ENCODE assay signal across 28 cellular contexts in genomic region chr1:31665264-31665878, GRCh38. TPM values are rescaled to one million over a fixed set of nuclear protein-coding genes. Genes with fewer than 3 reads are reported as not detected.
DNase-seq lines count a peak whose midpoint lies in the region; ATAC-seq and TF ChIP-seq lines count a peak whose summit lies in the region.
"Had no signal": no experiment of that assay in that cellular context is flagged by ENCODE, and none has a peak within 500 bp of the region (broad histone marks: within the 10 kb centered on the region; RNA-seq: fewer than 3 reads in every experiment).

No MANE protein-coding gene starts in this region.

- H2BK5ac ChIP-seq in IMR-90 (ENCODE audit: low read depth, low read length, poor library complexity, severe bottlenecking) (no peak overlapping the region), mesenchymal stem cell (ENCODE audit: low read depth, low read length, poor library complexity, severe bottlenecking) (no peak overlapping the region)

- H3K36me3 ChIP-seq in IMR-90 (ENCODE audit: control insufficient read depth, insufficient read depth, low read length) (peaks cover 71% of the 10 kb centered on the region; the same call in 1 of the 2 replicates), colonic mucosa (no peaks in the 10 kb centered on the region), mesenchymal stem cell (ENCODE audit: control insufficient read depth in 1 of 2, insufficient read depth in 2 of 2, low read depth in 1 of 2, low read length in 2 of 2) (peaks cover 29 to 64% of the 10 kb centered on the region in 2 experiments), GM23248 (ENCODE audit: low read depth) (no peaks in the 10 kb centered on the region; the same call in 1 of the 2 replicates), Karpas-422 (ENCODE audit: insufficient read depth, low read length) (no peaks in the 10 kb centered on the region)
- H3K36me3 ChIP-seq: BE2C, spleen had no signal

- H3K36me3 Mint-ChIP-seq in glutamatergic neuron (ENCODE audit: unreplicated experiment): no peaks in the 10 kb centered on the region
- H3K36me3 Mint-ChIP-seq: activated naive CD4-positive, alpha-beta T cell treated with anti-CD3 and anti-CD28 coated beads, Interleukin-2, amount 50 U/mL, for 24 hours had no signal

- H2AK9ac ChIP-seq in IMR-90 (replicated peaks; ENCODE audit: low read depth, low read length, poor library complexity): peak overlapping the region; percentile 50

- POLR2A ChIA-PET in IMR-90 (lab: Charles Lee; ENCODE audit: unreplicated experiment): no interaction called here

- H2AFZ ChIP-seq in IMR-90 (replicated peaks; ENCODE audit: low read length, poor library complexity) (no peak overlapping the region), mesenchymal stem cell (ENCODE audit: low read depth, low read length) (no peak overlapping the region), GM23248 (no peak overlapping the region), Karpas-422 (ENCODE audit: low read length) (no peak overlapping the region)
- H2AFZ ChIP-seq: parathyroid adenoma had no signal

- H3K23ac ChIP-seq in IMR-90 (ENCODE audit: low read depth, low read length) (no peak overlapping the region), mesenchymal stem cell (ENCODE audit: low read length in 2 of 2) (no peak overlapping the region)

- H3K18ac ChIP-seq in IMR-90 (ENCODE audit: low read depth, low read length) (no peak overlapping the region), mesenchymal stem cell (ENCODE audit: low read depth in 1 of 2, low read length in 2 of 2) (no peak overlapping the region)

- H2BK120ac ChIP-seq in IMR-90 (ENCODE audit: low read depth, low read length) (no peak overlapping the region), mesenchymal stem cell (ENCODE audit: low read depth, low read length) (no peak overlapping the region)

- no peaks in the 10 kb centered on the region for H3K9me2 ChIP-seq in GM23248 (ENCODE audit: insufficient read depth)
- H3K9me2 ChIP-seq in Karpas-422 (replicated peaks; ENCODE audit: insufficient read depth, low read length): no peaks in the 10 kb centered on the region

- in situ Hi-C loops in IMR-90 (cut with MboI; ENCODE audit: low sequenced_read_pairs): loop anchor here (10.0 kb wide), 1 partner anchor 79 kb away; no protein-coding TSS in a partner anchor
- in situ Hi-C loops in GM23248 (cut with MboI): loop anchor here (25.0 kb wide), 1 partner anchor 297 kb away; no protein-coding TSS in a partner anchor

- H3K79me1 ChIP-seq in IMR-90 (ENCODE audit: low read depth in 1 of 2, low read length in 2 of 2): peaks cover 0 to 3% of the 10 kb centered on the region in 2 experiments; a peak in 2 of 4 replicates
- no peaks in the 10 kb centered on the region for H3K79me1 ChIP-seq in mesenchymal stem cell (replicated peaks; ENCODE audit: low read length, poor library complexity, severe bottlenecking)

- BruUV-seq in IMR-90 (replicated peaks; lab: Mats Ljungman, UMichigan): no TSS peak

- ATAC-seq in IMR-90 (ENCODE audit: low read depth) (no peak), left colon (no peak)
- ATAC-seq: activated CD4-positive, alpha-beta T cell treated with anti-CD3 and anti-CD28 coated beads for 36 hours; right cardiac atrium had no signal

- intact Hi-C loops in IMR-90 (cut with micrococcal nuclease): loop anchor here (2.0 kb wide), 1 partner anchor 49 kb away; no protein-coding TSS in a partner anchor
- intact Hi-C loops in colonic mucosa (cut with DNase I): no loop called here
- intact Hi-C loops in left colon (cut with DNase I, micrococcal nuclease): loop anchor here in 1 of 2 donors (10.0 kb wide), 1 partner anchor 49 kb away; no protein-coding TSS in a partner anchor

- H3K4ac ChIP-seq in IMR-90 (ENCODE audit: low read depth, low read length) (no peak overlapping the region), mesenchymal stem cell (ENCODE audit: low read depth in 1 of 2, low read length in 2 of 2) (no peak overlapping the region)

- H3K27ac Mint-ChIP-seq in glutamatergic neuron (ENCODE audit: unreplicated experiment): no peak overlapping the region
- H3K27ac Mint-ChIP-seq: activated CD4-positive, alpha-beta T cell treated with anti-CD3 and anti-CD28 coated beads for 36 hours; stimulated activated naive CD8-positive, alpha-beta T cell treated with anti-CD3 and anti-CD28 coated beads, Interleukin-15, Interleukin-2, amounts not matched to agents 100 ng/mL and 50 ng/mL, for 24 hours had no signal

- H3F3A ChIP-seq in GM23248 (ENCODE audit: insufficient read depth): no peaks in the 10 kb centered on the region

- no peak overlapping the region for H2BK12ac ChIP-seq in mesenchymal stem cell (ENCODE audit: low read length in 2 of 2)

- peaks cover 21% of the 10 kb centered on the region for H3K27me3 Mint-ChIP-seq in glutamatergic neuron (ENCODE audit: unreplicated experiment)

- no peak overlapping the region for H3K4me3 ChIP-seq in IMR-90 (ENCODE audit: insufficient read depth, low read depth, low read length)
- H3K4me3 ChIP-seq in colonic mucosa: no peak overlapping the region
- no peak overlapping the region for H3K4me3 ChIP-seq in mesenchymal stem cell (ENCODE audit: insufficient read depth in 1 of 2, low read depth in 1 of 2, low read length in 2 of 2)
- no peak overlapping the region for H3K4me3 ChIP-seq in GM23248
- H3K4me3 ChIP-seq in Karpas-422 (ENCODE audit: low read length): no peak overlapping the region
- H3K4me3 ChIP-seq: spleen had no signal

- H3K9me3 ChIP-seq in IMR-90 (ENCODE audit: control insufficient read depth, insufficient read depth, low read length) (no peaks in the 10 kb centered on the region), colonic mucosa (no peaks in the 10 kb centered on the region), mesenchymal stem cell (ENCODE audit: control insufficient read depth, low read length) (no peaks in the 10 kb centered on the region), GM23248 (ENCODE audit: low read depth) (no peaks in the 10 kb centered on the region), Karpas-422 (ENCODE audit: low read length) (no peaks in the 10 kb centered on the region)
- H3K9me3 ChIP-seq: BE2C, spleen had no signal

- H3K9me1 ChIP-seq in IMR-90 (ENCODE audit: insufficient read depth, low read length): peaks cover 6% of the 10 kb centered on the region; the same call in 1 of the 2 replicates

- no peaks in the 10 kb centered on the region for H3K27me3 ChIP-seq in IMR-90 (ENCODE audit: control insufficient read depth, insufficient read depth, low read length)
- H3K27me3 ChIP-seq in colonic mucosa: no peaks in the 10 kb centered on the region
- H3K27me3 ChIP-seq in mesenchymal stem cell (ENCODE audit: control insufficient read depth in 1 of 2, insufficient read depth in 1 of 2, low read length in 2 of 2): no peaks in the 10 kb centered on the region
- H3K27me3 ChIP-seq in GM23248 (replicated peaks; ENCODE audit: insufficient read depth): no peaks in the 10 kb centered on the region
- no peaks in the 10 kb centered on the region for H3K27me3 ChIP-seq in Karpas-422 (ENCODE audit: low read length)
- H3K27me3 ChIP-seq: BE2C had no signal

- TF ChIP-seq CTCF in IMR-90 (conservative IDR thresholded peaks at IDR 0.05; ENCODE audit: low read depth, low read length): no peak
- TF ChIP-seq CTCF in colonic mucosa (IDR thresholded peaks at IDR 0.05): no peak
- TF ChIP-seq CTCF in glutamatergic neuron (IDR thresholded peaks at IDR 0.05; ENCODE audit: partially characterized antibody, unreplicated experiment): no peak

- CTCF ChIA-PET in IMR-90 (lab: Yijun Ruan, JAX): interaction anchor here (0.7 to 1.8 kb wide), 3 partner anchors 38 to 124 kb away, joined by 3 to 5 read pairs (median 4); partner anchors contain the start of gene COL16A1

- 80% methylated on average over 1 of the region's 7 CpGs; no CpG with 5 or more reads in 1 of the 2 experiments for WGBS in IMR-90 (ENCODE audit: extremely low coverage in 2 of 2, insufficient read length in 1 of 2), 2 experiments
- 92% methylated on average over 6 of the region's 7 CpGs for WGBS in mesenchymal stem cell
- 73 to 78% methylated on average over 6 to 7 of the region's 7 CpGs for WGBS in GM23248 (ENCODE audit: low coverage in 1 of 2, low lambda C conversion rate in 2 of 2, missing lambda C conversion rate in 2 of 2), 2 experiments

- H2BK20ac ChIP-seq in IMR-90 (ENCODE audit: low read depth, low read length): no peak overlapping the region

- no peak for TF ChIP-seq RAD21 in IMR-90 (IDR thresholded peaks at IDR 0.05; ENCODE audit: low read length)

- no peak overlapping the region for H2BK15ac ChIP-seq in IMR-90 (ENCODE audit: low read depth, low read length)
- H2BK15ac ChIP-seq in mesenchymal stem cell (ENCODE audit: low read depth, poor library complexity, severe bottlenecking): no peak overlapping the region

- no peak overlapping the region for H3K56ac ChIP-seq in IMR-90 (ENCODE audit: extremely low read depth, insufficient read depth, low read length)

- peaks cover 12% of the 10 kb centered on the region for H3K9me3 Mint-ChIP-seq in glutamatergic neuron (ENCODE audit: unreplicated experiment)
- H3K9me3 Mint-ChIP-seq: activated naive CD4-positive, alpha-beta T cell treated with anti-CD3 and anti-CD28 coated beads, Interleukin-2, amount 50 U/mL, for 24 hours; stimulated activated naive CD8-positive, alpha-beta T cell treated with anti-CD3 and anti-CD28 coated beads, Interleukin-15, Interleukin-2, amounts not matched to agents 100 ng/mL and 50 ng/mL, for 24 hours had no signal

- no peak overlapping the region for H2AK5ac ChIP-seq in IMR-90 (ENCODE audit: low read depth, low read length)
- H2AK5ac ChIP-seq in mesenchymal stem cell (ENCODE audit: low read length, severe bottlenecking): no peak overlapping the region

- H3K27ac ChIP-seq in IMR-90 (ENCODE audit: insufficient read depth, low read length): no peak overlapping the region
- peak overlapping the region; percentile 62 for H3K27ac ChIP-seq in colonic mucosa
- no peak overlapping the region for H3K27ac ChIP-seq in mesenchymal stem cell (ENCODE audit: low read length, poor library complexity, severe bottlenecking)
- H3K27ac ChIP-seq in temporal lobe (ENCODE audit: low read depth, low read length): peak overlapping the region; percentile 57
- H3K27ac ChIP-seq in GM23248: no peak overlapping the region
- H3K27ac ChIP-seq in Karpas-422 (ENCODE audit: low read length): no peak overlapping the region
- H3K27ac ChIP-seq: parathyroid adenoma, spleen had no signal

- H3K14ac ChIP-seq in IMR-90 (replicated peaks; ENCODE audit: low read depth, low read length) (no peak overlapping the region), mesenchymal stem cell (ENCODE audit: low read length in 2 of 2) (no peak overlapping the region)

- H4K91ac ChIP-seq in IMR-90 (ENCODE audit: insufficient read depth, low read depth, low read length): no peak overlapping the region
- peak overlapping the region; percentile 18 for H4K91ac ChIP-seq in mesenchymal stem cell (ENCODE audit: low read length)

- H3K4me1 ChIP-seq in IMR-90 (ENCODE audit: control insufficient read depth, insufficient read depth, low read length) (peaks cover 9% of the 10 kb centered on the region), colonic mucosa (peaks cover 8% of the 10 kb centered on the region), mesenchymal stem cell (ENCODE audit: control insufficient read depth, insufficient read depth, low read depth, low read length) (peaks cover 23% of the 10 kb centered on the region), GM23248 (ENCODE audit: insufficient read depth) (no peaks in the 10 kb centered on the region), Karpas-422 (ENCODE audit: low read length) (no peaks in the 10 kb centered on the region)

- H3K9ac ChIP-seq in IMR-90 (ENCODE audit: low read depth, low read length) (no peak overlapping the region), colonic mucosa (ENCODE audit: low read depth in 2 of 2, low read length in 2 of 2) (no peak overlapping the region), mesenchymal stem cell (ENCODE audit: low read length) (no peak overlapping the region), GM23248 (no peak overlapping the region), Karpas-422 (ENCODE audit: low read length) (no peak overlapping the region)
- H3K9ac ChIP-seq: parathyroid adenoma had no signal

- TF ChIP-seq POLR2A in IMR-90 (IDR thresholded peaks at IDR 0.05; ENCODE audit: low read depth, low read length): no peak

- H4K20me1 ChIP-seq in IMR-90 (ENCODE audit: insufficient read depth, low read length) (no peaks in the 10 kb centered on the region), GM23248 (ENCODE audit: insufficient read depth) (no peaks in the 10 kb centered on the region), Karpas-422 (ENCODE audit: insufficient read depth, low read depth, low read length) (no peaks in the 10 kb centered on the region)

- no peak overlapping the region for H4K8ac ChIP-seq in IMR-90 (ENCODE audit: low read depth in 2 of 2, low read length in 2 of 2)
- no peak overlapping the region for H4K8ac ChIP-seq in mesenchymal stem cell (ENCODE audit: low read length)

- DNase-seq in IMR-90 (no peak), colonic mucosa (no peak), mesenchymal stem cell (no peak), left colon (no peak), GM23248 (no peak), glutamatergic neuron (no peak), Karpas-422 (no peak)
- DNase-seq: ACHN; activated CD4-positive, alpha-beta T cell treated with anti-CD3 and anti-CD28 coated beads for 36 hours; activated T-cell treated with anti-CD3 and anti-CD28 coated beads for 4 hours; BE2C; dermis blood vessel endothelial cell; KG1; left cardiac atrium; MM.1S; NCI-H1105 treated with DMSO at 0.1 percent for 48 hours; NCI-H187 treated with DMSO at 0.1 percent for 48 hours; NCI-H2171; NCI-H510A; Right ventricle myocardium superior; spleen; stimulated activated CD4-positive, alpha-beta T cell treated with anti-CD3 and anti-CD28 coated beads, Interleukin-2, amount 100 ng/mL, for 24 hours had no signal

- H3K79me2 ChIP-seq in GM23248 (ENCODE audit: insufficient read depth) (no peaks in the 10 kb centered on the region), Karpas-422 (ENCODE audit: low read length) (no peaks in the 10 kb centered on the region)
- H3K79me2 ChIP-seq: parathyroid adenoma had no signal

- dilution Hi-C loops in IMR-90 (cut with HindIII; ENCODE audit: low sequenced_read_pairs, unreplicated experiment): no loop called here

- H3K4me1 Mint-ChIP-seq in glutamatergic neuron (ENCODE audit: low read depth, unreplicated experiment): peaks cover 40% of the 10 kb centered on the region

- H4K5ac ChIP-seq in IMR-90 (ENCODE audit: low read depth, low read length): no peak overlapping the region

- no peak overlapping the region for H3K4me3 Mint-ChIP-seq in glutamatergic neuron (ENCODE audit: unreplicated experiment)
- H3K4me3 Mint-ChIP-seq: activated CD4-positive, alpha-beta T cell treated with anti-CD3 and anti-CD28 coated beads for 36 hours; activated naive CD4-positive, alpha-beta T cell treated with anti-CD3 and anti-CD28 coated beads, Interleukin-2, amount 50 U/mL, for 24 hours; stimulated activated naive CD8-positive, alpha-beta T cell treated with anti-CD3 and anti-CD28 coated beads, Interleukin-15, Interleukin-2, amounts not matched to agents 100 ng/mL and 50 ng/mL, for 24 hours had no signal

- no peak overlapping the region for H3K4me2 ChIP-seq in IMR-90 (ENCODE audit: low read depth, low read length)
- no peak overlapping the region for H3K4me2 ChIP-seq in mesenchymal stem cell (ENCODE audit: low read length, poor library complexity, severe bottlenecking)
- H3K4me2 ChIP-seq in GM23248 (ENCODE audit: unreplicated experiment): no peak overlapping the region
- no peak overlapping the region for H3K4me2 ChIP-seq in Karpas-422 (ENCODE audit: low read depth, low read length, poor library complexity, severe bottlenecking)

RNA-seq across cellular contexts. Expression of gene PEF1, which starts 20.7 kb away (rescaled TPM):
- total RNA-seq in IMR-90 (2012; rRNA removed) (90.0 and 104 TPM in 2 replicates), colonic mucosa (10 to 100 TPM; 57.5 to 67.8 TPM), temporal lobe (32.0 TPM), left colon (10 to 100 TPM; 47.2 to 57.2 TPM), glutamatergic neuron (ENCODE audit: unreplicated experiment) (38.9 TPM)
- polyA plus RNA-seq in IMR-90 (2012; rRNA removed) (84.2 TPM in 2 replicates), GM23248 (2016; fragmentation: Nextera tagmentation; extraction: Ambion mirVana) (71.3 and 77.8 TPM in 2 replicates)
- 60.3 and 78.3 TPM in 2 replicates for polyA plus RNA-seq in IMR-90 (2012; cell fraction: cytosol; rRNA removed)
- 41.2 and 50.2 TPM in 2 replicates for polyA plus RNA-seq in IMR-90 (2012; cell fraction: nucleus; rRNA removed; ENCODE audit: low replicate concordance)
- polyA plus RNA-seq in mesenchymal stem cell (2013, experiment 1 of 2): 56.0 TPM
- polyA plus RNA-seq in mesenchymal stem cell (2013, experiment 2 of 2): 55.6 TPM
- 97.5 and 131 TPM in 2 replicates for total RNA-seq in GM23248 (2014; rRNA removed; shearing (Covaris generic))
- total RNA-seq in Karpas-422 (2014; rRNA removed; shearing (Covaris generic); ENCODE audit: low replicate concordance): 53.0 and 56.2 TPM in 2 replicates

RNA-seq across cellular contexts. Expression of gene COL16A1, which starts 38.4 kb away (rescaled TPM):
- total RNA-seq in IMR-90 (2012; rRNA removed): 28.6 and 34.2 TPM in 2 replicates
- polyA plus RNA-seq in IMR-90 (2012; rRNA removed): 62.8 and 65.2 TPM in 2 replicates
- polyA plus RNA-seq in IMR-90 (2012; cell fraction: cytosol; rRNA removed): 30.1 and 39.5 TPM in 2 replicates
- 228 and 260 TPM in 2 replicates for polyA plus RNA-seq in IMR-90 (2012; cell fraction: nucleus; rRNA removed; ENCODE audit: low replicate concordance)
- 10 to 100 TPM in 1 of 2 donors, 1 to 10 TPM in 1; 9.0 to 15.4 TPM for total RNA-seq in colonic mucosa
- polyA plus RNA-seq in mesenchymal stem cell (2013, experiment 1 of 2): 20.9 TPM
- polyA plus RNA-seq in mesenchymal stem cell (2013, experiment 2 of 2): 18.3 TPM
- total RNA-seq in temporal lobe: 10.3 TPM
- total RNA-seq in left colon: 10 to 100 TPM; 15.7 to 23.3 TPM
- total RNA-seq in GM23248 (2014; rRNA removed; shearing (Covaris generic)): 234 and 247 TPM in 2 replicates
- 67.3 and 68.7 TPM in 2 replicates for polyA plus RNA-seq in GM23248 (2016; fragmentation: Nextera tagmentation; extraction: Ambion mirVana)
- 52.2 TPM for total RNA-seq in glutamatergic neuron (ENCODE audit: unreplicated experiment)
- total RNA-seq in Karpas-422 (2014; rRNA removed; shearing (Covaris generic); ENCODE audit: low replicate concordance): not detected in 2 replicates

RNA-seq across cellular contexts. Expression of gene HCRTR1, which starts 47.9 kb away (rescaled TPM):
- total RNA-seq in IMR-90 (2012; rRNA removed) (not detected in 2 replicates), colonic mucosa (not detected), temporal lobe (3.2 TPM), left colon (under 1 TPM in 1 of 2 donors, not detected in 1; 0.14 TPM), glutamatergic neuron (ENCODE audit: unreplicated experiment) (not detected)
- polyA plus RNA-seq in IMR-90 (2012; rRNA removed) (not detected in 2 replicates), GM23248 (2016; fragmentation: Nextera tagmentation; extraction: Ambion mirVana) (not detected in 2 replicates)
- not detected in 2 replicates for polyA plus RNA-seq in IMR-90 (2012; cell fraction: cytosol; rRNA removed)
- polyA plus RNA-seq in IMR-90 (2012; cell fraction: nucleus; rRNA removed; ENCODE audit: low replicate concordance): 0.09 and 0.12 TPM in 2 replicates
- not detected for polyA plus RNA-seq in mesenchymal stem cell (2013, experiment 1 of 2)
- polyA plus RNA-seq in mesenchymal stem cell (2013, experiment 2 of 2): not detected
- not detected in 2 replicates for total RNA-seq in GM23248 (2014; rRNA removed; shearing (Covaris generic))
- not detected in 2 replicates for total RNA-seq in Karpas-422 (2014; rRNA removed; shearing (Covaris generic); ENCODE audit: low replicate concordance)
- total RNA-seq: activated CD4-positive, alpha-beta T cell treated with anti-CD3 and anti-CD28 coated beads for 36 hours; cardiac septum; spleen had no signal

Comparison
In these comparisons a context has a peak if more than half of its experiments do, and no peak if none do; other contexts are left out.
1. H3K27ac ChIP-seq: peak in colonic mucosa (single experiment) and temporal lobe (single experiment); none in IMR-90 (single experiment), mesenchymal stem cell (single experiment), GM23248 (single experiment) and Karpas-422 (single experiment).
2. RNA of gene COL16A1, which starts 38.4 kb away (total RNA-seq): 234 to 247 TPM in GM23248, 52.2 TPM in glutamatergic neuron (single experiment), 28.6 to 34.2 TPM in IMR-90, 15.7 to 23.3 TPM in left colon, 9.0 to 15.4 TPM in colonic mucosa and 10.3 TPM in temporal lobe (single experiment); not detected in Karpas-422; every median in the first group is over 10 times any median in the second.